ENCODE assay signal across 1 cellular context in the genomic region with DNA sequence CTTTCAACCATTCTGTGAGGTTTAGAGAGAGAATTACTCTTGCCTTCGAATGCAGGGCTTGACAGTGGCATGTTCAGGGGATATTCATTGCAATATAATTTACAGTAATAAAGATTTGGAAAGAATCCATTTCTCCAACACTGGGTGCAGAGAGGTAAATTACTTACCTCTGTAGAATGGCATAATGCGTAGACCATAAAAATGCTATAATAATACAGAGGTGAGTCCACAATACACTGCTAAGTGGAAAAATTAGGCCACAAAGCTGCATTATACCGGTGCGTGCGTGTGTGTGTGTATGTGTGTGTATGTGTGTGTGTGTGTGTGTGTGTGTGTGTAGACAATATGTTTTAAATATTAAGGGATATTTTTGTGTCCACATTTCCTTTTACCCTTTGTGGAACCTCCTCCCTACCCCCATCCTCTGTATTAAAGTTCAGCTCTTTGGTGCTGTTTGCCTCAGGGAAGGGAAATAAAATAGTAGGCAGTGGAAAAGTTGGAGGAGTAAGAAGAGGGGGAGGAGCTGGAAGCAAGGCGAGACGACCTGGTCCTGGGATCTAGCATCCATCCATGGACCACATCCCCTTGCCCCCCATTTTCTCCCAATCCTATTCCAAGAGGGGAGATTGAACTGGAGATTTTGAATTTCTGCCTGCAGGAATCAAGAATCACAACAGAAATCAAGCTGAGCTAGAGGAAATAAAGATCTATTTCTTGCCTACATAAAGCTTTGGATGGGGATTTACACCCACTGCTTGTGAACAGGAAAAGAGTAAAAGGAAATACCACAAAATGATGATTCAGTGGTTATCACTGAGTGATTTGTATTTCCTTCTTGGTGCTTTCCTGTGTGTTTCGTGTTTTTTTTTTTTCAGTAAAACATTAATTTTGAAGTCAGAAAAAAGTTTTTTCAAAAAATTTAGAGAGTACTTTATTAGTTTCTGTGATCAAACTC.
TF ChIP-seq lines count a peak whose summit lies in the region.

No MANE protein-coding gene starts in this region.

TF ChIP-seq in SK-N-SH treated with all-trans-retinoic acid at 6 μM for 48 hours, 23 proteins besides CTCF, POLR2A, EP300 and RAD21 (continued from another document):
- TF ChIP-seq, protein P1, sequence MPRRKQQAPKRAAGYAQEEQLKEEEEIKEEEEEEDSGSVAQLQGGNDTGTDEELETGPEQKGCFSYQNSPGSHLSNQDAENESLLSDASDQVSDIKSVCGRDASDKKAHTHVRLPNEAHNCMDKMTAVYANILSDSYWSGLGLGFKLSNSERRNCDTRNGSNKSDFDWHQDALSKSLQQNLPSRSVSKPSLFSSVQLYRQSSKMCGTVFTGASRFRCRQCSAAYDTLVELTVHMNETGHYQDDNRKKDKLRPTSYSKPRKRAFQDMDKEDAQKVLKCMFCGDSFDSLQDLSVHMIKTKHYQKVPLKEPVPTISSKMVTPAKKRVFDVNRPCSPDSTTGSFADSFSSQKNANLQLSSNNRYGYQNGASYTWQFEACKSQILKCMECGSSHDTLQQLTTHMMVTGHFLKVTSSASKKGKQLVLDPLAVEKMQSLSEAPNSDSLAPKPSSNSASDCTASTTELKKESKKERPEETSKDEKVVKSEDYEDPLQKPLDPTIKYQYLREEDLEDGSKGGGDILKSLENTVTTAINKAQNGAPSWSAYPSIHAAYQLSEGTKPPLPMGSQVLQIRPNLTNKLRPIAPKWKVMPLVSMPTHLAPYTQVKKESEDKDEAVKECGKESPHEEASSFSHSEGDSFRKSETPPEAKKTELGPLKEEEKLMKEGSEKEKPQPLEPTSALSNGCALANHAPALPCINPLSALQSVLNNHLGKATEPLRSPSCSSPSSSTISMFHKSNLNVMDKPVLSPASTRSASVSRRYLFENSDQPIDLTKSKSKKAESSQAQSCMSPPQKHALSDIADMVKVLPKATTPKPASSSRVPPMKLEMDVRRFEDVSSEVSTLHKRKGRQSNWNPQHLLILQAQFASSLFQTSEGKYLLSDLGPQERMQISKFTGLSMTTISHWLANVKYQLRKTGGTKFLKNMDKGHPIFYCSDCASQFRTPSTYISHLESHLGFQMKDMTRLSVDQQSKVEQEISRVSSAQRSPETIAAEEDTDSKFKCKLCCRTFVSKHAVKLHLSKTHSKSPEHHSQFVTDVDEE (CRISPR knock-in tag; IDR thresholded peaks at IDR 0.05): no peak
- TF ChIP-seq TCF4 (CRISPR knock-in tag; IDR thresholded peaks at IDR 0.05; ENCODE audit: borderline replicate concordance) (no peak), ESRRG (CRISPR knock-in tag; IDR thresholded peaks at IDR 0.05) (no peak), ARNTL (CRISPR knock-in tag; IDR thresholded peaks at IDR 0.05; ENCODE audit: borderline replicate concordance, low read depth) (no peak), RARB (CRISPR knock-in tag; IDR thresholded peaks at IDR 0.05) (no peak), OSR1 (CRISPR knock-in tag; IDR thresholded peaks at IDR 0.05) (no peak), PATZ1 (CRISPR knock-in tag; IDR thresholded peaks at IDR 0.05; ENCODE audit: borderline replicate concordance) (no peak), ISL1 (CRISPR knock-in tag; IDR thresholded peaks at IDR 0.05) (no peak), ZFP30 (CRISPR knock-in tag; IDR thresholded peaks at IDR 0.05) (no peak), CSDC2 (CRISPR knock-in tag; IDR thresholded peaks at IDR 0.05) (no peak), CSRNP3 (CRISPR knock-in tag; IDR thresholded peaks at IDR 0.05) (no peak)
- TF ChIP-seq, protein P2, sequence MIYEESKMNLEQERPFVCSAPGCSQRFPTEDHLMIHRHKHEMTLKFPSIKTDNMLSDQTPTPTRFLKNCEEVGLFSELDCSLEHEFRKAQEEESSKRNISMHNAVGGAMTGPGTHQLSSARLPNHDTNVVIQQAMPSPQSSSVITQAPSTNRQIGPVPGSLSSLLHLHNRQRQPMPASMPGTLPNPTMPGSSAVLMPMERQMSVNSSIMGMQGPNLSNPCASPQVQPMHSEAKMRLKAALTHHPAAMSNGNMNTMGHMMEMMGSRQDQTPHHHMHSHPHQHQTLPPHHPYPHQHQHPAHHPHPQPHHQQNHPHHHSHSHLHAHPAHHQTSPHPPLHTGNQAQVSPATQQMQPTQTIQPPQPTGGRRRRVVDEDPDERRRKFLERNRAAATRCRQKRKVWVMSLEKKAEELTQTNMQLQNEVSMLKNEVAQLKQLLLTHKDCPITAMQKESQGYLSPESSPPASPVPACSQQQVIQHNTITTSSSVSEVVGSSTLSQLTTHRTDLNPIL (CRISPR knock-in tag; IDR thresholded peaks at IDR 0.05; ENCODE audit: low read depth): no peak
